ENCODE assay signal across 15 cellular contexts in the genomic region with DNA sequence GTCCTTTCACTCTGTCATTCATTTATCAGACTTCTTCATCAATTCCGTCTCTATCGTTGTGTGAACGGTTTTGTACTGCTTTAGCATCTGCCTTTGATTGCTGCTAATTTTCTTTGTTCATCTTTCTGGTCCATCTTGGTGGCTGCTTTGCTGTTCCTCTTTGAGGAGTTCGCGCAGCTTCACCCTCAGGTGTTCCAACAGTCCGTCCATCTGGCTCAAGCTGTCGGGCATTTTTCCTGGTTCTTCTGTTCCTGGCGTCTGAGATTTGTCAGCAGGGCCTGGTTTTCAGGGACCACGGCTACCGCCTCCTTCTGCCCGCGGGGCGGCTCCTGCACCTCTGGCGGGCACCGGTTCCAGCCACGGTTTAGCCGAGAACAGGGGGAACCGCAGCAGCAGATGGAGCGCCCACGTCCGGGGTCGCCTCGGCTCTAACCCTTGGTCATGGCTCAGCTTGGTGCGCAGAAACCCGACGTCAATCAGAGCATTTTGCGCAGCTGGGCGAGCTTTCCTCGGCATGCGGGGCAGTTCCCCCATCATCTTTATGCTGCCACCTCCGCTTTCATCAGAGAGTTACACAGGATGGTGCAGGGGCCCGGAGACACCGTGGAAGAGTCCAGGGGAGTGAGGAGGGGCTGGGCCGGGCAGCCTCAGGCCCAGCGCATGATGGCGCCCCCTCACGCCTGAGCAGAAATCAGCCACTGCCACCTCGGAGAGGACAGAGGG.
DNase-seq lines count a peak whose midpoint lies in the region; ATAC-seq lines count a peak whose summit lies in the region.
"Had no signal": no experiment of that assay in that cellular context is flagged by ENCODE, and none has a peak within 500 bp of the region (broad histone marks: within the 10 kb centered on the region; RNA-seq: fewer than 3 reads in every experiment).

No MANE protein-coding gene starts in this region.

- ATAC-seq in T-helper 17 cell (peak; percentile 32), right cardiac atrium (peak in 1 of 2 donors; percentile 84), aorta (ENCODE audit: low FRiP score) (no peak)

- no peak overlapping the region for H3K27ac Mint-ChIP-seq in activated naive CD4-positive, alpha-beta T cell treated with anti-CD3 and anti-CD28 coated beads, Interleukin-2, amount 10 ng/mL, durations not matched to agents 7 days and 5 days
- H3K27ac Mint-ChIP-seq in T-helper 17 cell, result peak overlapping the region; percentile 85
- H3K27ac Mint-ChIP-seq: brain had no signal

- H3K4me3 ChIP-seq in right cardiac atrium (ENCODE audit: low read length) (no peak overlapping the region), subcutaneous abdominal adipose tissue (ENCODE audit: low read depth in 1 of 5, low read length in 5 of 5) (peak overlapping the region in 3 of 5 donors; percentile 13 to 59 (median 55)), aorta (ENCODE audit: low read length in 2 of 2) (no peak overlapping the region)
- H3K4me3 ChIP-seq: SK-N-MC had no signal

- peak overlapping the region; percentile 26 for H3K4me3 Mint-ChIP-seq in activated naive CD4-positive, alpha-beta T cell treated with anti-CD3 and anti-CD28 coated beads, Interleukin-2, amount 10 ng/mL, durations not matched to agents 7 days and 5 days
- H3K4me3 Mint-ChIP-seq in T-helper 17 cell, result peak overlapping the region; percentile 60
- H3K4me3 Mint-ChIP-seq: brain had no signal

- H3K9ac ChIP-seq in subcutaneous abdominal adipose tissue (ENCODE audit: low read length in 5 of 5), result no peak overlapping the region

- DNase-seq in activated naive CD4-positive, alpha-beta T cell treated with anti-CD3 and anti-CD28 coated beads, Interleukin-2, amount 10 ng/mL, durations not matched to agents 7 days and 5 days, result no peak
- DNase-seq in activated naive CD4-positive, alpha-beta T cell (lab: John Stamatoyannopoulos, UW), result no peak
- DNase-seq in T-helper 17 cell (no peak), right cardiac atrium (peak in 2 of 3 donors; percentile 71), nucleus accumbens (lab: John Stamatoyannopoulos, UW) (no peak), aorta (no peak), NCI-H2227 (lab: John Stamatoyannopoulos, UW; ENCODE audit: unreplicated experiment) (no peak)
- DNase-seq: hypothalamus, NCI-H1417 treated with DMSO at 0.1 percent for 48 hours, NCI-H2227 treated with DMSO at 0.1 percent for 48 hours, posterior cingulate gyrus, trophoblast cell had no signal

- intact Hi-C loops in right cardiac atrium (cut with DNase I) (no loop called here), aorta (cut with DNase I) (no loop called here)

- CTCF ChIA-PET in activated naive CD4-positive, alpha-beta T cell treated with anti-CD3 and anti-CD28 coated beads, Interleukin-2, amount 10 ng/mL, durations not matched to agents 7 days and 5 days (lab: Charles Lee), result interaction anchor here (0.5 kb wide), 1 partner anchor 641 kb away, joined by 3 read pairs; no protein-coding TSS in a partner anchor

- H3K4me1 ChIP-seq in right cardiac atrium (ENCODE audit: control insufficient read depth, insufficient read depth, low read length) (no peaks in the 10 kb centered on the region), subcutaneous abdominal adipose tissue (ENCODE audit: control insufficient read depth in 5 of 5, insufficient read depth in 5 of 5, low read length in 5 of 5) (peaks cover 0 to 10% (median 2%) of the 10 kb centered on the region in 5 donors), aorta (ENCODE audit: control insufficient read depth in 1 of 2, insufficient read depth in 2 of 2, low read length in 2 of 2) (no peaks in the 10 kb centered on the region)

- peaks cover 13% of the 10 kb centered on the region for H3K9me3 Mint-ChIP-seq in activated naive CD4-positive, alpha-beta T cell treated with anti-CD3 and anti-CD28 coated beads, Interleukin-2, amount 10 ng/mL, durations not matched to agents 7 days and 5 days

- no peaks in the 10 kb centered on the region for H3K9me3 ChIP-seq in T-helper 17 cell (ENCODE audit: control insufficient read depth, low read length, poor library complexity, severe bottlenecking)
- H3K9me3 ChIP-seq in right cardiac atrium (ENCODE audit: control insufficient read depth, low read length), result no peaks in the 10 kb centered on the region
- no peaks in the 10 kb centered on the region for H3K9me3 ChIP-seq in subcutaneous abdominal adipose tissue (ENCODE audit: control insufficient read depth in 5 of 5, low read length in 5 of 5)
- H3K9me3 ChIP-seq in aorta (ENCODE audit: control insufficient read depth, low read length), result no peaks in the 10 kb centered on the region

- H3K4me1 Mint-ChIP-seq in activated naive CD4-positive, alpha-beta T cell treated with anti-CD3 and anti-CD28 coated beads, Interleukin-2, amount 10 ng/mL, durations not matched to agents 7 days and 5 days, result peaks cover 7% of the 10 kb centered on the region
- no peaks in the 10 kb centered on the region for H3K4me1 Mint-ChIP-seq in T-helper 17 cell
- H3K4me1 Mint-ChIP-seq: brain had no signal

- no peaks in the 10 kb centered on the region for H3K36me3 ChIP-seq in subcutaneous abdominal adipose tissue (ENCODE audit: control insufficient read depth in 5 of 5, insufficient read depth in 5 of 5, low read length in 5 of 5)
- H3K36me3 ChIP-seq in aorta (ENCODE audit: control insufficient read depth in 1 of 2, insufficient read depth in 2 of 2, low read length in 1 of 2), result no peaks in the 10 kb centered on the region

- no peaks in the 10 kb centered on the region for H3K36me3 Mint-ChIP-seq in activated naive CD4-positive, alpha-beta T cell treated with anti-CD3 and anti-CD28 coated beads, Interleukin-2, amount 10 ng/mL, durations not matched to agents 7 days and 5 days
- H3K36me3 Mint-ChIP-seq in T-helper 17 cell (ENCODE audit: low read depth), result no peaks in the 10 kb centered on the region
- H3K36me3 Mint-ChIP-seq: brain had no signal

- WGBS in right cardiac atrium, result 65% methylated on average over 38 of the region's 38 CpGs
- 48 to 68% methylated on average over 34 to 38 of the region's 38 CpGs for WGBS in aorta, 2 donors

- H3K27ac ChIP-seq in right cardiac atrium (ENCODE audit: low read length), result no peak overlapping the region
- H3K27ac ChIP-seq in subcutaneous abdominal adipose tissue (ENCODE audit: low read depth, low read length), result no peak overlapping the region
- H3K27ac ChIP-seq in aorta (ENCODE audit: low read depth in 1 of 2, low read length in 2 of 2), result no peak overlapping the region
- H3K27ac ChIP-seq: SK-N-MC had no signal

- no peaks in the 10 kb centered on the region for H3K27me3 ChIP-seq in right cardiac atrium (ENCODE audit: control insufficient read depth, insufficient read depth)
- peaks cover 0 to 5% (median 0%) of the 10 kb centered on the region in 5 donors for H3K27me3 ChIP-seq in subcutaneous abdominal adipose tissue (ENCODE audit: control insufficient read depth in 5 of 5, insufficient read depth in 4 of 5, low read length in 5 of 5)
- no peaks in the 10 kb centered on the region for H3K27me3 ChIP-seq in aorta (ENCODE audit: control insufficient read depth in 1 of 2, insufficient read depth in 2 of 2, low read length in 1 of 2)

- H3K27me3 Mint-ChIP-seq in activated naive CD4-positive, alpha-beta T cell treated with anti-CD3 and anti-CD28 coated beads, Interleukin-2, amount 10 ng/mL, durations not matched to agents 7 days and 5 days, result peaks cover 5% of the 10 kb centered on the region
- peaks cover 16% of the 10 kb centered on the region for H3K27me3 Mint-ChIP-seq in T-helper 17 cell
- H3K27me3 Mint-ChIP-seq: brain had no signal

Comparison
In these comparisons a context has a peak if more than half of its experiments do, and no peak if none do; other contexts are left out.
1. DNase-seq: peak in right cardiac atrium (2 of 3); none in activated naive CD4-positive, alpha-beta T cell treated with anti-CD3 and anti-CD28 coated beads, Interleukin-2, amount 10 ng/mL, durations not matched to agents 7 days and 5 days (single experiment), activated naive CD4-positive, alpha-beta T cell (0 of 4), T-helper 17 cell (0 of 3), nucleus accumbens (0 of 56), aorta (0 of 2) and NCI-H2227 (single experiment).
2. H3K4me3 ChIP-seq: peak in subcutaneous abdominal adipose tissue (3 of 5); none in right cardiac atrium (single experiment) and aorta (0 of 2).